In the genomic region with DNA sequence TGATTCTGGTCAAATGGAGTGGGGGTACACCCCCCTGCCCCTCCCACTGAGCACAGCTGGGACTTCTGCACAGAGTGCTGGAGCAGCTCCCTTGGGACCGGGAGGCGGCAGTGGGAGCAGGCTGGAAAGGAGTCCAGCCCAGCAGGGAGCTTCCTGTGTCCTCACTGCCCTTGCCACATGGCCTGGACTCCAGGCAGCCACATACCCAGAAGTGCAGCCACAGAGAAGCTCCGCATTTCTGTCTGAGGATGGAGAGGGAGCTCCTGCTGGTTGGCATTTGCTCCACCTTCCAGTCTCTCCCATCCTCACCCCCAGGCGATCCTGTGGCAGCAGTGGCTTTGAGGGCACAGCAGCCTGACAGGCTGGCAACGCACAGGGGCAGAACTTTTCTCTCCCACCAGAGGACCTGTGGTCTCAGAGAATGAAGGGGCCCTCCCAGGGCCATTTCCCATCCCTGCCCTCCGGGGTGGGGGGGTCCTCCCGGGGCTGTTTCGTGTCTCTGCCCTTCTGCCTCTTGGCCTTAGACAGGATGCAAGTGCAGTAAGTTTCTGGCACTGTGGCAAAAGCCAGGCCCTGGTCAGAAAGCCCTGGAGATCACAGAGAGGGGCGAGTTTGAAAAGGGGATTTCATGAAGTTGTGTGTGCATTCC, we compare ENCODE assay signal across 20 cellular contexts.
DNase-seq lines count a peak whose midpoint lies in the region; ATAC-seq, FAIRE-seq and TF ChIP-seq lines count a peak whose summit lies in the region.
"Had no signal": no experiment of that assay in that cellular context is flagged by ENCODE, and none has a peak within 500 bp of the region (broad histone marks: within the 10 kb centered on the region; RNA-seq: fewer than 3 reads in every experiment).

No MANE protein-coding gene starts in this region.

- in situ Hi-C loops in HAP-1 (cut with MboI; ENCODE audit: low sequenced_read_pairs), result no loop called here

- H3K4me3 ChIP-seq in left ventricle myocardium inferior (no peak overlapping the region), kidney (ENCODE audit: low read length in 2 of 2) (no peak overlapping the region), HAP-1 (no peak overlapping the region)

- H3K4me1 ChIP-seq in left ventricle myocardium inferior (peaks cover 15% of the 10 kb centered on the region), kidney (ENCODE audit: control insufficient read depth in 1 of 2, insufficient read depth in 1 of 2, low read depth in 1 of 2, low read length in 2 of 2) (peaks cover 0 to 4% of the 10 kb centered on the region in 2 donors), HAP-1 (peaks cover 11% of the 10 kb centered on the region)

- no peaks in the 10 kb centered on the region for H3K36me3 ChIP-seq in left ventricle myocardium inferior
- H3K36me3 ChIP-seq in kidney (ENCODE audit: control insufficient read depth in 1 of 2, insufficient read depth in 2 of 2, low read length in 2 of 2), result no peaks in the 10 kb centered on the region
- no peaks in the 10 kb centered on the region for H3K36me3 ChIP-seq in HAP-1 (replicated peaks)
- H3K36me3 ChIP-seq: brain microvascular endothelial cell had no signal

- H3K27ac ChIP-seq in left ventricle myocardium inferior (replicated peaks), result no peak overlapping the region
- no peak overlapping the region for H3K27ac ChIP-seq in kidney (ENCODE audit: low read depth in 2 of 2, low read length in 2 of 2)
- H3K27ac ChIP-seq: brain microvascular endothelial cell had no signal

- H3K27me3 ChIP-seq in left ventricle myocardium inferior (ENCODE audit: low read depth) (peaks cover 47% of the 10 kb centered on the region), HAP-1 (ENCODE audit: low read depth) (no peaks in the 10 kb centered on the region)
- H3K27me3 ChIP-seq: brain microvascular endothelial cell had no signal

- H3K9me3 ChIP-seq in left ventricle myocardium inferior (replicated peaks), result no peaks in the 10 kb centered on the region
- no peaks in the 10 kb centered on the region for H3K9me3 ChIP-seq in kidney (ENCODE audit: control insufficient read depth in 1 of 2, low read length in 2 of 2)
- no peaks in the 10 kb centered on the region for H3K9me3 ChIP-seq in HAP-1

- ATAC-seq in left ventricle myocardium superior, result no peak
- ATAC-seq in HG03457 (IDR thresholded peaks at IDR 0.05; ENCODE audit: unreplicated experiment), result no peak
- no peak for ATAC-seq in esophagus mucosa
- ATAC-seq: activated CD8-positive, alpha-beta T cell treated with anti-CD3 and anti-CD28 coated beads, Interleukin-2, amount 10 ng/mL, durations not matched to agents 7 days and 5 days; activated T-cell treated with anti-CD3 and anti-CD28 coated beads, Interleukin-2, amount 50 U/mL, for 4 hours had no signal

- intact Hi-C loops in left ventricle myocardium superior (cut with micrococcal nuclease), result no loop called here
- intact Hi-C loops in left ventricle myocardium inferior (cut with micrococcal nuclease), result no loop called here
- intact Hi-C loops in kidney (cut with DNase I), result no loop called here

- no peak overlapping the region for H3K9ac ChIP-seq in kidney (ENCODE audit: low read length in 2 of 2)

- no peak for TF ChIP-seq CTCF in left ventricle myocardium inferior (IDR thresholded peaks at IDR 0.05; ENCODE audit: borderline replicate concordance)
- TF ChIP-seq CTCF in kidney (IDR thresholded peaks at IDR 0.05; ENCODE audit: borderline replicate concordance, extremely low read depth, insufficient read depth), result no peak

- FAIRE-seq in kidney (lab: Jason Lieb, UNC), result no peak
- FAIRE-seq: endothelial cell of umbilical vein, GM18507 had no signal

- peak; percentile 19 for DNase-seq in left ventricle myocardium superior
- DNase-seq in left ventricle myocardium inferior, result no peak
- DNase-seq in NCI-H69 (lab: John Stamatoyannopoulos, UW), result peak; percentile 64
- peak; percentile 59 for DNase-seq in kidney
- DNase-seq in SHP77 (lab: John Stamatoyannopoulos, UW), result no peak
- DNase-seq in HAP-1 (ENCODE audit: low spot score in 2 of 2), result no peak
- DNase-seq: activated B cell treated with CpG ODN at 0.5 μM for 24 hours; activated CD8-positive, alpha-beta T cell treated with anti-CD3 and anti-CD28 coated beads, Interleukin-2, amount 10 ng/mL, durations not matched to agents 7 days and 5 days; activated T-cell treated with anti-CD3 and anti-CD28 coated beads, Interleukin-2, amount 50 U/mL, for 4 hours; brain microvascular endothelial cell; dermis blood vessel endothelial cell; foreskin melanocyte; Karpas-422; NCI-H1436 treated with DMSO at 0.1 percent for 48 hours; NCI-H2171 treated with DMSO at 0.1 percent for 48 hours; NCI-H748 treated with DMSO at 0.1 percent for 48 hours had no signal

Comparison
In these comparisons a context has a peak if more than half of its experiments do, and no peak if none do; other contexts are left out.
1. DNase-seq: peak in left ventricle myocardium superior (single experiment), NCI-H69 (single experiment) and kidney (single experiment); none in left ventricle myocardium inferior (single experiment), SHP77 (0 of 2) and HAP-1 (0 of 2).